Comparison of ENCODE assay signal across 17 cellular contexts in genomic region chr19:29320076-29320475, GRCh38.
DNase-seq lines count a peak whose midpoint lies in the region; ATAC-seq and TF ChIP-seq lines count a peak whose summit lies in the region.
"Had no signal": no experiment of that assay in that cellular context is flagged by ENCODE, and none has a peak within 500 bp of the region (broad histone marks: within the 10 kb centered on the region; RNA-seq: fewer than 3 reads in every experiment).

No MANE protein-coding gene starts in this region.

- no peak for ATAC-seq in HG02852 (IDR thresholded peaks at IDR 0.05; ENCODE audit: unreplicated experiment)
- ATAC-seq: HepG2 had no signal

- no peaks in the 10 kb centered on the region for H3K36me3 ChIP-seq in sigmoid colon
- H3K36me3 ChIP-seq: SJCRH30 had no signal

- DNase-seq in NCI-H1694 treated with DMSO at 0.1 percent for 48 hours (lab: John Stamatoyannopoulos, UW): peak; percentile 22
- DNase-seq in NCI-H1694 (lab: John Stamatoyannopoulos, UW): no peak
- peak; percentile 72 for DNase-seq in NCI-H2171 treated with DMSO at 0.1 percent for 48 hours (lab: John Stamatoyannopoulos, UW)
- peak; percentile 19 for DNase-seq in coronary artery (ENCODE audit: low spot score)
- peak; percentile 17 for DNase-seq in sigmoid colon
- no peak for DNase-seq in GM20000 (ENCODE audit: low spot score)
- DNase-seq in OCI-M2 (lab: John Stamatoyannopoulos, UW; ENCODE audit: unreplicated experiment): no peak
- DNase-seq: C1 segment of cervical spinal cord, DMS153, NCI-H1048, NCI-H187 treated with DMSO at 0.1 percent for 48 hours, NCI-H524 treated with DMSO at 0.1 percent for 48 hours, OCI-M1, SJCRH30 had no signal

- intact Hi-C loops in sigmoid colon (cut with DNase I): no loop called here

- peaks cover 0 to 6% (median 0%) of the 10 kb centered on the region in 3 donors for H3K27me3 ChIP-seq in sigmoid colon

- no peak for TF ChIP-seq CTCF in coronary artery (IDR thresholded peaks at IDR 0.05)
- no peak for TF ChIP-seq CTCF in sigmoid colon (IDR thresholded peaks at IDR 0.05)
- no peak for TF ChIP-seq CTCF in GM20000 (IDR thresholded peaks at IDR 0.05; ENCODE audit: extremely low read depth, missing control alignments)

- WGBS in sigmoid colon, 2 donors: 66 to 77% methylated on average over 5 of the region's 5 CpGs

- no peaks in the 10 kb centered on the region for H3K4me1 ChIP-seq in sigmoid colon

- no peaks in the 10 kb centered on the region for H3K9me3 ChIP-seq in sigmoid colon
- H3K9me3 ChIP-seq: SJCRH30 had no signal

- H3K27ac ChIP-seq in coronary artery: no peak overlapping the region
- H3K27ac ChIP-seq in sigmoid colon: no peak overlapping the region
- H3K27ac ChIP-seq: KMS-11, SJCRH30 had no signal

- TF ChIP-seq POLR2A in sigmoid colon (IDR thresholded peaks at IDR 0.05): no peak

- no peak overlapping the region for H3K4me3 ChIP-seq in coronary artery
- no peak overlapping the region for H3K4me3 ChIP-seq in sigmoid colon
- H3K4me3 ChIP-seq: SJCRH30 had no signal

- no peak for TF ChIP-seq EP300 in sigmoid colon (IDR thresholded peaks at IDR 0.05)

Comparison
In these comparisons a context has a peak if more than half of its experiments do, and no peak if none do; other contexts are left out.
1. DNase-seq: peak in NCI-H1694 treated with DMSO at 0.1 percent for 48 hours (single experiment), NCI-H2171 treated with DMSO at 0.1 percent for 48 hours (single experiment), coronary artery (single experiment) and sigmoid colon (single experiment); none in NCI-H1694 (single experiment), GM20000 (single experiment) and OCI-M2 (single experiment).